ENCODE assay signal across 8 cellular contexts in the genomic region with DNA sequence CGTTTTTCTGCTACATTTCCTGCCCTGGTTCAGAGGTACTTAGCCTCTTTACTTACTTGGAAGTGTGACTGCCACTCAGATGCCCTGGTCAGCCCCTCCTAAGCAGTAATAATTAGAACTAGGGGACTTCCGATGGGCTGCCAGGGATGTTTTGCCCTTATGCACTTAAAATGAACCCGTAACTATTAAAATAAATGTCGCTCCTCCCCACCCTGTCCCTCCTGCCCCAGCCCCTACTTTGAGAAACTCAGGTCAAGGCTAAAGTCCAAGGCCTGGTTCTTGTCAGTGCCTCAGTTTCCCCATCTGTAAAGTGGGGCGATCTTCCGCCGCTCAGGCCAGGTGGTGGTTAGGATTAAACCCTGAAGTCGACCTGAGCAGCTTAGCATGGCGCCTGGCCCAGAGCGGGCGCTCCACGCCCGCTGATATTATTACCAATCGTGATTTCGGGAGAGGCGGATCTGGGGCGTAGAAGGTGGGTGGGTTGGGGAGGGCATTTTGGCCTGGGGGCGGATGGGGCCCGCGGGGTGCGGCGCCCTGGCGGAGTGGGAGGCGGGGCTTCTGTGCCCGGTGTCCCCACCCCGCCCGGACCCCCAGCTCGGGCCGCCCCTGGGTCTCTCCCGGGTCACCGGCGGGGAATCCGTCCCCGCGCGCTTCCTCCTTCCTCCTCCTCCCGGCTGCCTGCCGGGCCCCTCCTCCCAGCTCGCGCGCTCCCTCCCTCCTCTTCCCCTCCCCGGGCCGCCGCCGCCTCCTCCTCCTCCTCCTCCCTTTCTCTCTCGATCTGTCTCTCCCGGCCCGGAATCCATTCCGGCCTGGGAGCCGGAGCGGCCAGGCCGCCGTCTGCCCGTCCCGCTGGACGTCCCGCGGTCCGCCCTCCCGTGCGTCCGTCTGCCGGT. TPM values are rescaled to one million over a fixed set of nuclear protein-coding genes. Genes with fewer than 3 reads are reported as not detected.
A peak's percentile ranks its signal among the peaks of the same experiment; 100 is the strongest.
DNase-seq lines count a peak whose midpoint lies in the region; ATAC-seq and TF ChIP-seq lines count a peak whose summit lies in the region.

Gene SRC, plus strand, starts transcription at position 802 of the 893 bp plus-strand sequence. CDS start 38,014 bp downstream, outside the sequence.

- TF ChIP-seq POLR2A in Peyer's patch (IDR thresholded peaks at IDR 0.05) = peak; percentile 54 to 81
- no peak for TF ChIP-seq POLR2A in testis (IDR thresholded peaks at IDR 0.05)

- H3K4me1 ChIP-seq in Peyer's patch (peaks cover 0 to 58% (median 2%) of the 10 kb centered on the region in 4 donors), neutrophil (ENCODE audit: control insufficient read depth in 1 of 2, insufficient read depth in 1 of 2, low read depth in 1 of 2, low read length in 1 of 2) (peaks cover 3 to 12% of the 10 kb centered on the region in 2 experiments), testis (peaks cover 45% of the 10 kb centered on the region)

- H3K36me3 ChIP-seq in Peyer's patch (peaks cover 0 to 10% (median 0%) of the 10 kb centered on the region in 3 donors), neutrophil (no peaks in the 10 kb centered on the region), testis (ENCODE audit: low read depth, missing control alignments) (no peaks in the 10 kb centered on the region)

- H3K9me3 ChIP-seq in Peyer's patch (no peaks in the 10 kb centered on the region), neutrophil (no peaks in the 10 kb centered on the region), testis (no peaks in the 10 kb centered on the region)

- no peak for TF ChIP-seq CTCF in Peyer's patch (IDR thresholded peaks at IDR 0.05)
- no peak for TF ChIP-seq CTCF in neutrophil (IDR thresholded peaks at IDR 0.05)
- TF ChIP-seq CTCF in testis (IDR thresholded peaks at IDR 0.05) = no peak

- 4 to 8% methylated on average over 34 to 48 of the region's 63 CpGs for WGBS in testis, 2 donors

- H3K4me3 ChIP-seq in Peyer's patch (peak within 1 kb of the TSS; percentile 76 to 84 (median 79)), neutrophil (ENCODE audit: low read depth in 1 of 2, low read length in 1 of 2) (peak within 1 kb of the TSS; percentile 35 to 62), testis (peak within 1 kb of the TSS; percentile 73 to 89)

- H3K27me3 ChIP-seq in Peyer's patch (no peaks in the 10 kb centered on the region), neutrophil (peaks cover 74% of the 10 kb centered on the region), testis (no peaks in the 10 kb centered on the region)

- intact Hi-C loops in testis (cut with DNase I; ENCODE audit: low total_unique reads) = no loop called here

- H3K27ac ChIP-seq in Peyer's patch = peak within 1 kb of the TSS; percentile 80 to 95 (median 88)
- no peak within 1 kb of the TSS for H3K27ac ChIP-seq in neutrophil
- peak within 1 kb of the TSS; percentile 90 to 91 for H3K27ac ChIP-seq in testis

- DNase-seq in Daoy (ENCODE audit: low read depth) = peak; percentile 80
- DNase-seq in HK-2 (ENCODE audit: unreplicated experiment) = peak; percentile 94
- DNase-seq in Peyer's patch = peak; percentile 65 to 92 (median 91)
- DNase-seq in activated naive CD4-positive, alpha-beta T cell treated with anti-CD3 and anti-CD28 coated beads, Interleukin-2, amount 50 U/mL, for 16 hours = peak; percentile 50
- no peak for DNase-seq in glomerular endothelial cell (ENCODE audit: extremely low read depth, low read depth, low spot score)
- DNase-seq in testis = peak; percentile 84

- ATAC-seq in GM19452 (IDR thresholded peaks at IDR 0.05; ENCODE audit: unreplicated experiment) = no peak

RNA-seq across cellular contexts. Expression of gene SRC, which starts in this region (rescaled TPM):
- total RNA-seq in Daoy (2014; rRNA removed; shearing (Covaris generic)) = 7.6 and 9.5 TPM in 2 replicates
- total RNA-seq in Peyer's patch (100 to 1,000 TPM in 3 of 4 donors, 10 to 100 TPM in 1; 85.8 to 187 (median 146) TPM), glomerular endothelial cell (20.6 and 20.7 TPM in 2 replicates), testis (100 to 1,000 TPM; 143 to 179 TPM)
- 90.3 TPM for polyA plus RNA-seq in testis (ENCODE audit: insufficient read depth, low read depth, low replicate concordance)
